21 cellular contexts compared by ENCODE assay signal in genomic region chr20:60986757-60987156, GRCh38.
"Had no signal": no experiment of that assay in that cellular context is flagged by ENCODE, and none has a peak within 500 bp of the region (broad histone marks: within the 10 kb centered on the region; RNA-seq: fewer than 3 reads in every experiment).

No MANE protein-coding gene starts in this region.

- H3K9me3 ChIP-seq: gastrocnemius medialis, heart right ventricle, left lung, lower lobe of right lung had no signal

- H3K27ac ChIP-seq: coronary artery, dorsolateral prefrontal cortex, esophagus squamous epithelium, gastrocnemius medialis, heart right ventricle, left lung, lower lobe of right lung had no signal

- H3K27me3 ChIP-seq: esophagus squamous epithelium had no signal

- H3K4me3 ChIP-seq: coronary artery, dorsolateral prefrontal cortex, esophagus squamous epithelium, gastrocnemius medialis, heart right ventricle, left lung, lower lobe of right lung, mucosa of descending colon had no signal

- H3K4me1 ChIP-seq: esophagus squamous epithelium, gastrocnemius medialis, heart right ventricle, left lung, lower lobe of right lung had no signal

- ATAC-seq: gastrocnemius medialis; heart right ventricle; left lung; left ventricle myocardium superior; lower lobe of right lung; mucosa of descending colon; naive thymus-derived CD8-positive, alpha-beta T cell had no signal

- DNase-seq: dermis blood vessel endothelial cell; dorsolateral prefrontal cortex; effector CD4-positive, alpha-beta T cell; effector memory CD4-positive, alpha-beta T cell; esophagus squamous epithelium; foreskin fibroblast; foreskin melanocyte; gastrocnemius medialis; glutamatergic neuron; heart right ventricle; hippocampal formation; kidney; kidney glomerular epithelial cell; left lung; left ventricle myocardium superior; lower lobe of right lung; mesenchymal stem cell; mucosa of descending colon; naive B cell; naive thymus-derived CD8-positive, alpha-beta T cell had no signal

- H3K36me3 ChIP-seq: esophagus squamous epithelium, gastrocnemius medialis, heart right ventricle, left lung, lower lobe of right lung had no signal
